In the genomic region with DNA sequence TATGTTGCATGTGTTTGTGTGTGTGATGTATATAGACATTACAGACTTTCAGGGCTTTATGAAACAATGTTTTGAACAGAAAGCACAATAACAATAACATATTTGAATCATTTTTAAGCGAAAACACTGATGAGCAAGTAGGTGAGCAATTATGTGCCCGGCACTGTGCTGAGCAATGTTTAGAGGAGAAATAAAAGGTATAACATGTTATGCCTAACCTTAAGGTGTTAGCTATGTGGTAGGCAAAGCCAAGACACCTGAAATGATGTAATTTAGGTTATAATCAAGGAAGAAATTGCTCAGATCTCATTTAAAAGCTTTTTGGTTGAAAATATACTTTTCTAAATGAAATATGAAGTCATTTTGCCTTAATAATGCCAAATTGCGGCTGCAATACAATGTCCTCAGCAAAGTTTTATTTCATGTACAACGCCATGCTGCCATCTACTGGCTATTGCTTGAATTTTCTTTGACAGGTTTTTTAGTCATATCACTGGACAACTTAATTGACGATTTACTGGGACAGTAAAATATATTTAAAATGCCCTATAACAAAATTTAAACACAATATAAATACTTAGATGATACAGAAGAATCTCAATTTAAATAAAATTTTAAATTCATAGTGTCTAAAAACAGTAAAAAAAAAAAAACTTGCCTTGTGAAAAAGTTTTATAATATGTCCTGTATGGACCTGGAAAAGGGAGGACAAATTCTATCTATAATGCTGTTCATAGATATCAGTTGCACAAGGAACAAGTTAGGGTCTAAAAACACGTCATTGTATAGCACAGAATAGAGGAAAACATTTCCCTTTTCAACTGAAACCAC, we compare ENCODE assay signal across 8 cellular contexts.
DNase-seq lines count a peak whose midpoint lies in the region; ATAC-seq, FAIRE-seq and TF ChIP-seq lines count a peak whose summit lies in the region.

No MANE protein-coding gene starts in this region.

- peak; percentile 91 for FAIRE-seq in K562 (lab: Jason Lieb, UNC)

- WGBS in K562 (ENCODE audit: insufficient coverage, low coverage, missing lambda C conversion rate), result 0% methylated on average over 6 of the region's 6 CpGs

- intact Hi-C loops in CD4-positive, alpha-beta memory T cell (cut with micrococcal nuclease), result loop anchor here (1.0 to 2.0 kb wide), 5 partner anchors 120 to 1021 kb away; no protein-coding TSS in a partner anchor
- intact Hi-C loops in OCI-LY7 (cut with micrococcal nuclease; ENCODE audit: unreplicated experiment), result loop anchor here (1.0 to 5.0 kb wide), 3 partner anchors 409 to 1020 kb away; no protein-coding TSS in a partner anchor
- intact Hi-C loops in K562 (cut with micrococcal nuclease), result loop anchor here (1.0 to 10.0 kb wide), 6 partner anchors 98 to 545 kb away; no protein-coding TSS in a partner anchor

- no peak for TF ChIP-seq EP300 in K562 (IDR thresholded peaks at IDR 0.05; ENCODE audit: low read length)

- no peak overlapping the region for H3K4me3 ChIP-seq in CD4-positive, alpha-beta memory T cell (ENCODE audit: low read length in 2 of 2)
- H3K4me3 ChIP-seq in OCI-LY7 (ENCODE audit: low read depth, low read length, poor library complexity, severe bottlenecking) (no peak overlapping the region), K562 (no peak overlapping the region)

- H3K27me3 Mint-ChIP-seq in CD4-positive, alpha-beta memory T cell, result no peaks in the 10 kb centered on the region

- H3K4me1 Mint-ChIP-seq in CD4-positive, alpha-beta memory T cell, result peaks cover 34 to 46% (median 35%) of the 10 kb centered on the region in 4 donors

- CTCF ChIA-PET in CD4-positive, alpha-beta memory T cell (lab: Charles Lee; ENCODE audit: partially characterized antibody), result interaction anchor here (0.7 to 7.0 kb wide), 23 partner anchors 8 to 782 kb away, joined by 3 to 82 read pairs (median 6); no protein-coding TSS in a partner anchor
- CTCF ChIA-PET in OCI-LY7 (lab: Charles Lee; ENCODE audit: unreplicated experiment), result no interaction called here
- CTCF ChIA-PET in K562 (lab: Yijun Ruan, JAX; ENCODE audit: low intra/inter-chr PET ratio), result interaction anchor here (0.6 to 2.1 kb wide), 6 partner anchors 198 to 1460 kb away, joined by 3 to 14 read pairs (median 3); no protein-coding TSS in a partner anchor

- no peak overlapping the region for H3K4me3 Mint-ChIP-seq in CD4-positive, alpha-beta memory T cell

- no peak overlapping the region for H3K4me2 ChIP-seq in OCI-LY7 (ENCODE audit: low read length)
- no peak overlapping the region for H3K4me2 ChIP-seq in K562 (ENCODE audit: insufficient read depth, low read length)

- H3K9me1 ChIP-seq in K562 (ENCODE audit: control insufficient read depth, insufficient read depth, low read length), result no peaks in the 10 kb centered on the region

- H3K4me1 ChIP-seq in CD4-positive, alpha-beta memory T cell (ENCODE audit: insufficient read depth, low read length), result peaks cover 24% of the 10 kb centered on the region
- H3K4me1 ChIP-seq in OCI-LY7 (ENCODE audit: insufficient read depth, low read length, poor library complexity, severe bottlenecking) (peaks cover under 1% of the 10 kb centered on the region), K562 (replicated peaks in 1 of 2; ENCODE audit: control insufficient read depth in 2 of 2, insufficient read depth in 2 of 2, low read length in 2 of 2) (peaks cover 0 to 3% of the 10 kb centered on the region in 2 experiments; a peak in 1 of 5 replicates)

- no peak overlapping the region for H3K27ac ChIP-seq in CD4-positive, alpha-beta memory T cell (ENCODE audit: low read depth, low read length)
- H3K27ac ChIP-seq in OCI-LY7 (ENCODE audit: low read depth, low read length, poor library complexity, severe bottlenecking) (no peak overlapping the region), K562 (ENCODE audit: extremely low read depth, low read depth, low read length) (no peak overlapping the region)

- peak; percentile 93 for TF ChIP-seq CTCF in OCI-LY7 (conservative IDR thresholded peaks at IDR 0.05; ENCODE audit: low read length)
- peak; percentile 60 to 83 (median 65); a peak in 5 of 6 replicates for TF ChIP-seq CTCF in K562 (IDR thresholded peaks at IDR 0.05 in 2 of 3, conservative IDR thresholded peaks at IDR 0.05 in 1 of 3; ENCODE audit: insufficient read depth in 2 of 3, low read depth in 1 of 3, low read length in 3 of 3)

- no peaks in the 10 kb centered on the region for H3K79me2 ChIP-seq in OCI-LY7 (ENCODE audit: insufficient read depth, low read depth, low read length)
- no peaks in the 10 kb centered on the region for H3K79me2 ChIP-seq in K562 (ENCODE audit: control insufficient read depth, insufficient read depth, low read length)

- no peaks in the 10 kb centered on the region for H3K9me2 ChIP-seq in OCI-LY7 (ENCODE audit: insufficient read depth, low read length)

- peak; percentile 68 for ATAC-seq in GM18502 (IDR thresholded peaks at IDR 0.05; ENCODE audit: poor library complexity, unreplicated experiment)
- ATAC-seq in HG03175 (IDR thresholded peaks at IDR 0.05; ENCODE audit: unreplicated experiment), result peak; percentile 64
- ATAC-seq in K562, result peak; percentile 86
- no peak for ATAC-seq in stimulated activated naive CD8-positive, alpha-beta T cell treated with anti-CD3 and anti-CD28 coated beads, Interleukin-15, Interleukin-2, amounts not matched to agents 100 U/mL and 50 U/mL, for 24 hours
- ATAC-seq in HG03442 (IDR thresholded peaks at IDR 0.05; ENCODE audit: unreplicated experiment), result no peak

- H3K27me3 ChIP-seq in CD4-positive, alpha-beta memory T cell (ENCODE audit: insufficient read depth, low read length), result no peaks in the 10 kb centered on the region
- no peaks in the 10 kb centered on the region for H3K27me3 ChIP-seq in K562 (ENCODE audit: control insufficient read depth in 2 of 2, insufficient read depth in 2 of 2, low read length in 2 of 2)

- TF ChIP-seq RAD21 in K562 (CRISPR knock-in tag; conservative IDR thresholded peaks at IDR 0.05 in 1 of 2, IDR thresholded peaks at IDR 0.05 in 1 of 2), result peak; percentile 82 to 85

- in situ Hi-C loops in K562 (cut with MboI), result loop anchor here (25.0 kb wide), 1 partner anchor 435 kb away; no protein-coding TSS in a partner anchor

- peak; percentile 45 to 59 (median 51) for DNase-seq in CD4-positive, alpha-beta memory T cell
- DNase-seq in OCI-LY7 (ENCODE audit: low spot score), result peak; percentile 63
- DNase-seq in K562 (ENCODE audit: extremely low read depth in 1 of 4, low spot score in 3 of 4), result peak; percentile 32 to 75 (median 35)
- DNase-seq in kidney glomerular epithelial cell (lab: John Stamatoyannopoulos, UW), result peak; percentile 56
- DNase-seq in stimulated activated naive CD8-positive, alpha-beta T cell treated with anti-CD3 and anti-CD28 coated beads, Interleukin-15, Interleukin-2, amounts not matched to agents 100 U/mL and 50 U/mL, for 24 hours, result peak; percentile 22

- peaks cover 0 to 5% of the 10 kb centered on the region in 2 donors for H3K36me3 Mint-ChIP-seq in CD4-positive, alpha-beta memory T cell

- no TSS peak for BruUV-seq in OCI-LY7 (replicated peaks; lab: Mats Ljungman, UMichigan)
- BruUV-seq in K562 (replicated peaks; lab: Mats Ljungman, UMichigan), result no TSS peak

- no peaks in the 10 kb centered on the region for H3K9me3 ChIP-seq in CD4-positive, alpha-beta memory T cell (ENCODE audit: control insufficient read depth in 1 of 2, low read length in 2 of 2)
- no peaks in the 10 kb centered on the region for H3K9me3 ChIP-seq in OCI-LY7 (ENCODE audit: low read length)
- H3K9me3 ChIP-seq in K562 (replicated peaks; ENCODE audit: control insufficient read depth, insufficient read depth, low read depth, low read length), result no peaks in the 10 kb centered on the region

- no peak overlapping the region for H2AFZ ChIP-seq in OCI-LY7 (ENCODE audit: low read length)
- H2AFZ ChIP-seq in K562 (ENCODE audit: low read depth, low read length), result no peak overlapping the region

- POLR2A ChIA-PET in CD4-positive, alpha-beta memory T cell (lab: Charles Lee; ENCODE audit: partially characterized antibody), result interaction anchor here (0.6 kb wide), 2 partner anchors 95 to 125 kb away, joined by 3 read pairs; no protein-coding TSS in a partner anchor
- POLR2A ChIA-PET in OCI-LY7 (lab: Charles Lee) (interaction anchor here (1.4 to 2.6 kb wide), 2 partner anchors 11 to 409 kb away, joined by 7 to 9 read pairs; no protein-coding TSS in a partner anchor), K562 (lab: Yijun Ruan, JAX) (no interaction called here)

- H4K20me1 ChIP-seq in OCI-LY7 (ENCODE audit: insufficient read depth, low read length), result no peaks in the 10 kb centered on the region
- H4K20me1 ChIP-seq in K562 (replicated peaks; ENCODE audit: control insufficient read depth, insufficient read depth, low read length), result no peaks in the 10 kb centered on the region

- H3K9me3 Mint-ChIP-seq in CD4-positive, alpha-beta memory T cell, result no peaks in the 10 kb centered on the region

- peak overlapping the region in 3 of 7 donors; percentile 7 to 34 (median 14) for H3K27ac Mint-ChIP-seq in CD4-positive, alpha-beta memory T cell

- no peak overlapping the region for H3K9ac ChIP-seq in K562 (ENCODE audit: insufficient read depth in 1 of 2, low read depth in 2 of 2, low read length in 2 of 2)

- TF ChIP-seq POLR2A in K562 (conservative IDR thresholded peaks at IDR 0.05), result no peak

- no peaks in the 10 kb centered on the region for H3K36me3 ChIP-seq in CD4-positive, alpha-beta memory T cell (ENCODE audit: insufficient read depth, low read length)
- H3K36me3 ChIP-seq in OCI-LY7 (ENCODE audit: insufficient read depth, low read length) (no peaks in the 10 kb centered on the region), K562 (ENCODE audit: control insufficient read depth, insufficient read depth, low read length) (no peaks in the 10 kb centered on the region)

TF ChIP-seq in K562, 482 proteins besides CTCF, POLR2A, EP300 and RAD21 (continues in another document):
- TF ChIP-seq, protein P1, sequence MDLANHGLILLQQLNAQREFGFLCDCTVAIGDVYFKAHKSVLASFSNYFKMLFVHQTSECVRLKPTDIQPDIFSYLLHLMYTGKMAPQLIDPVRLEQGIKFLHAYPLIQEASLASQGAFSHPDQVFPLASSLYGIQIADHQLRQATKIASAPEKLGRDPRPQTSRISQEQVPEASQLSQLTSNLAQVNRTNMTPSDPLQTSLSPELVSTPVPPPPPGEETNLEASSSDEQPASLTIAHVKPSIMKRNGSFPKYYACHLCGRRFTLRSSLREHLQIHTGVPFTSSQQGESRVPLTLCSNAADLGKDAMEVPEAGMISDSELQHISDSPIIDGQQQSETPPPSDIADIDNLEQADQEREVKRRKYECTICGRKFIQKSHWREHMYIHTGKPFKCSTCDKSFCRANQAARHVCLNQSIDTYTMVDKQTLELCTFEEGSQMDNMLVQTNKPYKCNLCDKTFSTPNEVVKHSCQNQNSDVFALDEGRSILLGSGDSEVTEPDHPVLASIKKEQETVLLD (IDR thresholded peaks at IDR 0.05), result no peak
- peak; percentile 53; the same call in 1 of the 2 replicates for TF ChIP-seq SMC3 (conservative IDR thresholded peaks at IDR 0.05; ENCODE audit: insufficient read depth, low read depth, low read length)
- 0 out of 2 replicates have a peak, but pooled peaks have one; percentile 38 for TF ChIP-seq ELF2 (CRISPR knock-in tag; IDR thresholded peaks at IDR 0.05)
- TF ChIP-seq PHB2 (IDR thresholded peaks at IDR 0.05; ENCODE audit: low read depth), result no peak

Comparison
In these comparisons a context has a peak if more than half of its experiments do, and no peak if none do; other contexts are left out.
1. ATAC-seq: peak in GM18502 (single experiment), HG03175 (single experiment) and K562 (single experiment); none in stimulated activated naive CD8-positive, alpha-beta T cell treated with anti-CD3 and anti-CD28 coated beads, Interleukin-15, Interleukin-2, amounts not matched to agents 100 U/mL and 50 U/mL, for 24 hours (single experiment) and HG03442 (single experiment).
2. Peak in every context shown above with its lines, with median percentiles within 50 percentile points of each other: DNase-seq.